Comparison of ENCODE assay signal across 37 cellular contexts in genomic region chr3:150054635-150055034, GRCh38.
"Had no signal": no experiment of that assay in that cellular context is flagged by ENCODE, and none has a peak within 500 bp of the region (broad histone marks: within the 10 kb centered on the region; RNA-seq: fewer than 3 reads in every experiment).

No MANE protein-coding gene starts in this region.

- H3K27me3 ChIP-seq: adrenal gland, ascending aorta, brain microvascular endothelial cell, breast epithelium, cardiac muscle cell had no signal

- H3K9me3 Mint-ChIP-seq: activated naive CD4-positive, alpha-beta T cell treated with anti-CD3 and anti-CD28 coated beads for 36 hours; activated naive CD4-positive, alpha-beta T cell treated with anti-CD3 and anti-CD28 coated beads, Interleukin-2, amount 10 ng/mL, durations not matched to agents 7 days and 5 days; activated naive CD4-positive, alpha-beta T cell treated with anti-CD3 and anti-CD28 coated beads, Interleukin-2, amount 50 U/mL, for 24 hours; activated naive CD4-positive, alpha-beta T cell treated with anti-CD3 and anti-CD28 coated beads, Interleukin-2, amount 50 U/mL, for 72 hours; activated naive CD8-positive, alpha-beta T cell treated with anti-CD3 and anti-CD28 coated beads for 36 hours; activated naive CD8-positive, alpha-beta T cell treated with anti-CD3 and anti-CD28 coated beads, Interleukin-2, amount 10 ng/mL, durations not matched to agents 7 days and 5 days; activated naive CD8-positive, alpha-beta T cell treated with anti-CD3 and anti-CD28 coated beads, Interleukin-2, amount 50 U/mL, for 24 hours; activated T-cell treated with anti-CD3 and anti-CD28 coated beads, Interleukin-2, amount 50 U/mL, for 4 hours; activated T-cell treated with anti-CD3 and anti-CD28 coated beads, Interleukin-2, amount 50 U/mL, for 72 hours; activated T-helper 1 cell treated with anti-CD3 and anti-CD28 coated beads, Interleukin-12 subunit alpha, Interleukin-12 subunit beta, Interleukin-2, Interleukin-4 antibody, amounts not matched to agents 30 ng/mL and 10 ng/mL and 1 ng/mL, durations not matched to agents 14 hours and 24 hours and 36 hours; activated T-helper 17 cell treated with anti-CD3 and anti-CD28 coated beads, Interleukin-2, amount 50 U/mL, for 72 hours; activated T-helper 2 cell treated with anti-CD3 and anti-CD28 coated beads, Interferon-gamma antibody, Interleukin-2, Interleukin-4, amounts not matched to agents 10 μg/mL and 5 μg/mL and 100 μg/mL, durations not matched to agents 14 hours and 24 hours and 36 hours; central memory CD8-positive, alpha-beta T cell had no signal

- H3K36me3 ChIP-seq: adrenal gland, ascending aorta, brain microvascular endothelial cell, breast epithelium, cardiac muscle cell had no signal

- DNase-seq: activated effector memory CD4-positive, alpha-beta T cell treated with anti-CD3 and anti-CD28 coated beads, Interleukin-2, amount 50 U/mL, for 16 hours; activated effector memory CD4-positive, alpha-beta T cell treated with Interleukin-2 at 50 U/mL for 16 hours; activated gamma-delta T cell; activated gamma-delta T cell treated with Interleukin-2 at 50 U/mL for 16 hours; activated naive CD4-positive, alpha-beta T cell; activated naive CD4-positive, alpha-beta T cell treated with anti-CD3 and anti-CD28 coated beads for 36 hours; activated naive CD4-positive, alpha-beta T cell treated with anti-CD3 and anti-CD28 coated beads, Interleukin-2, amount 10 ng/mL, durations not matched to agents 7 days and 5 days; activated naive CD4-positive, alpha-beta T cell treated with anti-CD3 and anti-CD28 coated beads, Interleukin-2, amount 50 U/mL, for 16 hours; activated naive CD4-positive, alpha-beta T cell treated with Interleukin-2 at 50 U/mL for 16 hours; activated naive CD8-positive, alpha-beta T cell treated with anti-CD3 and anti-CD28 coated beads for 36 hours; activated naive CD8-positive, alpha-beta T cell treated with anti-CD3 and anti-CD28 coated beads, Interleukin-2, amount 10 ng/mL, durations not matched to agents 7 days and 5 days; activated naive CD8-positive, alpha-beta T cell treated with anti-CD3 and anti-CD28 coated beads, Interleukin-2, amount 50 U/mL, for 24 hours; activated T-cell treated with anti-CD3 and anti-CD28 coated beads for 4 hours; activated T-cell treated with anti-CD3 and anti-CD28 coated beads, Interleukin-2, amount 50 U/mL, for 1 hour; activated T-cell treated with anti-CD3 and anti-CD28 coated beads, Interleukin-2, amount 50 U/mL, for 4 hours; activated T-cell treated with anti-CD3 and anti-CD28 coated beads, Interleukin-2, amount 50 U/mL, for 48 hours; activated T-cell treated with anti-CD3 and anti-CD28 coated beads, Interleukin-2, amount 50 U/mL, for 72 hours; amniotic stem cell; amygdala; anterior cingulate cortex; aorta; brain microvascular endothelial cell; caudate nucleus; central memory CD4-positive, alpha-beta T cell; cerebellar nuclear complex had no signal

- H3K4me3 ChIP-seq: adrenal gland, ascending aorta, breast epithelium, cardiac muscle cell had no signal

- H3K27ac ChIP-seq: adrenal gland, ascending aorta, brain microvascular endothelial cell, breast epithelium, cardiac muscle cell had no signal

- H3K36me3 Mint-ChIP-seq: activated naive CD4-positive, alpha-beta T cell treated with anti-CD3 and anti-CD28 coated beads, Interleukin-2, amount 10 ng/mL, durations not matched to agents 7 days and 5 days; activated naive CD4-positive, alpha-beta T cell treated with anti-CD3 and anti-CD28 coated beads, Interleukin-2, amount 50 U/mL, for 24 hours; activated naive CD4-positive, alpha-beta T cell treated with anti-CD3 and anti-CD28 coated beads, Interleukin-2, amount 50 U/mL, for 72 hours; activated naive CD8-positive, alpha-beta T cell; activated naive CD8-positive, alpha-beta T cell treated with anti-CD3 and anti-CD28 coated beads for 36 hours; activated naive CD8-positive, alpha-beta T cell treated with anti-CD3 and anti-CD28 coated beads, Interleukin-2, amount 10 ng/mL, durations not matched to agents 7 days and 5 days; brain had no signal

- H3K4me3 Mint-ChIP-seq: activated naive CD4-positive, alpha-beta T cell treated with anti-CD3 and anti-CD28 coated beads for 36 hours; activated naive CD4-positive, alpha-beta T cell treated with anti-CD3 and anti-CD28 coated beads, Interleukin-2, amount 10 ng/mL, durations not matched to agents 7 days and 5 days; activated naive CD4-positive, alpha-beta T cell treated with anti-CD3 and anti-CD28 coated beads, Interleukin-2, amount 50 U/mL, for 24 hours; activated naive CD8-positive, alpha-beta T cell; activated naive CD8-positive, alpha-beta T cell treated with anti-CD3 and anti-CD28 coated beads for 36 hours; activated naive CD8-positive, alpha-beta T cell treated with anti-CD3 and anti-CD28 coated beads, Interleukin-2, amount 10 ng/mL, durations not matched to agents 7 days and 5 days; activated naive CD8-positive, alpha-beta T cell treated with anti-CD3 and anti-CD28 coated beads, Interleukin-2, amount 50 U/mL, for 24 hours; activated T-cell treated with anti-CD3 and anti-CD28 coated beads, Interleukin-2, amount 50 U/mL, for 4 hours; activated T-cell treated with anti-CD3 and anti-CD28 coated beads, Interleukin-2, amount 50 U/mL, for 72 hours; activated T-helper 1 cell treated with anti-CD3 and anti-CD28 coated beads, Interleukin-12 subunit alpha, Interleukin-12 subunit beta, Interleukin-2, Interleukin-4 antibody, amounts not matched to agents 30 ng/mL and 10 ng/mL and 1 ng/mL, durations not matched to agents 14 hours and 24 hours and 36 hours; activated T-helper 17 cell treated with anti-CD3 and anti-CD28 coated beads, Interleukin-2, amount 50 U/mL, for 72 hours; brain; central memory CD8-positive, alpha-beta T cell had no signal

- H3K27ac Mint-ChIP-seq: activated naive CD4-positive, alpha-beta T cell treated with anti-CD3 and anti-CD28 coated beads for 36 hours; activated naive CD4-positive, alpha-beta T cell treated with anti-CD3 and anti-CD28 coated beads, Interleukin-2, amount 10 ng/mL, durations not matched to agents 7 days and 5 days; activated naive CD4-positive, alpha-beta T cell treated with anti-CD3 and anti-CD28 coated beads, Interleukin-2, amount 50 U/mL, for 24 hours; activated naive CD4-positive, alpha-beta T cell treated with anti-CD3 and anti-CD28 coated beads, Interleukin-2, amount 50 U/mL, for 72 hours; activated naive CD8-positive, alpha-beta T cell; activated naive CD8-positive, alpha-beta T cell treated with anti-CD3 and anti-CD28 coated beads for 36 hours; activated naive CD8-positive, alpha-beta T cell treated with anti-CD3 and anti-CD28 coated beads, Interleukin-2, amount 10 ng/mL, durations not matched to agents 7 days and 5 days; activated naive CD8-positive, alpha-beta T cell treated with anti-CD3 and anti-CD28 coated beads, Interleukin-2, amount 50 U/mL, for 24 hours; activated T-cell treated with anti-CD3 and anti-CD28 coated beads, Interleukin-2, amount 50 U/mL, for 72 hours; activated T-helper 1 cell treated with anti-CD3 and anti-CD28 coated beads, Interleukin-12 subunit alpha, Interleukin-12 subunit beta, Interleukin-2, Interleukin-4 antibody, amounts not matched to agents 30 ng/mL and 10 ng/mL and 1 ng/mL, durations not matched to agents 14 hours and 24 hours and 36 hours; activated T-helper 17 cell treated with anti-CD3 and anti-CD28 coated beads, Interleukin-2, amount 50 U/mL, for 72 hours; activated T-helper 2 cell treated with anti-CD3 and anti-CD28 coated beads, Interferon-gamma antibody, Interleukin-2, Interleukin-4, amounts not matched to agents 10 μg/mL and 5 μg/mL and 100 μg/mL, durations not matched to agents 14 hours and 24 hours and 36 hours had no signal

- H3K9me3 ChIP-seq: adrenal gland, ascending aorta, breast epithelium had no signal

- ATAC-seq: activated naive CD4-positive, alpha-beta T cell treated with anti-CD3 and anti-CD28 coated beads, Interleukin-2, amount 50 U/mL, for 72 hours; activated naive CD8-positive, alpha-beta T cell treated with anti-CD3 and anti-CD28 coated beads, Interleukin-2, amount 50 U/mL, for 24 hours; activated T-cell treated with anti-CD3 and anti-CD28 coated beads, Interleukin-2, amount 50 U/mL, for 4 hours; activated T-cell treated with anti-CD3 and anti-CD28 coated beads, Interleukin-2, amount 50 U/mL, for 72 hours; activated T-helper 17 cell treated with anti-CD3 and anti-CD28 coated beads, Interleukin-2, amount 50 U/mL, for 72 hours had no signal

- H3K4me1 ChIP-seq: adrenal gland, ascending aorta, breast epithelium had no signal

- H3K4me1 Mint-ChIP-seq: activated naive CD4-positive, alpha-beta T cell treated with anti-CD3 and anti-CD28 coated beads, Interleukin-2, amount 10 ng/mL, durations not matched to agents 7 days and 5 days; activated naive CD4-positive, alpha-beta T cell treated with anti-CD3 and anti-CD28 coated beads, Interleukin-2, amount 50 U/mL, for 24 hours; activated naive CD8-positive, alpha-beta T cell treated with anti-CD3 and anti-CD28 coated beads for 36 hours; activated naive CD8-positive, alpha-beta T cell treated with anti-CD3 and anti-CD28 coated beads, Interleukin-2, amount 10 ng/mL, durations not matched to agents 7 days and 5 days; activated naive CD8-positive, alpha-beta T cell treated with anti-CD3 and anti-CD28 coated beads, Interleukin-2, amount 50 U/mL, for 24 hours; activated T-helper 17 cell treated with anti-CD3 and anti-CD28 coated beads, Interleukin-2, amount 50 U/mL, for 72 hours; central memory CD8-positive, alpha-beta T cell had no signal
